22 cellular contexts compared by ENCODE assay signal in the genomic region with DNA sequence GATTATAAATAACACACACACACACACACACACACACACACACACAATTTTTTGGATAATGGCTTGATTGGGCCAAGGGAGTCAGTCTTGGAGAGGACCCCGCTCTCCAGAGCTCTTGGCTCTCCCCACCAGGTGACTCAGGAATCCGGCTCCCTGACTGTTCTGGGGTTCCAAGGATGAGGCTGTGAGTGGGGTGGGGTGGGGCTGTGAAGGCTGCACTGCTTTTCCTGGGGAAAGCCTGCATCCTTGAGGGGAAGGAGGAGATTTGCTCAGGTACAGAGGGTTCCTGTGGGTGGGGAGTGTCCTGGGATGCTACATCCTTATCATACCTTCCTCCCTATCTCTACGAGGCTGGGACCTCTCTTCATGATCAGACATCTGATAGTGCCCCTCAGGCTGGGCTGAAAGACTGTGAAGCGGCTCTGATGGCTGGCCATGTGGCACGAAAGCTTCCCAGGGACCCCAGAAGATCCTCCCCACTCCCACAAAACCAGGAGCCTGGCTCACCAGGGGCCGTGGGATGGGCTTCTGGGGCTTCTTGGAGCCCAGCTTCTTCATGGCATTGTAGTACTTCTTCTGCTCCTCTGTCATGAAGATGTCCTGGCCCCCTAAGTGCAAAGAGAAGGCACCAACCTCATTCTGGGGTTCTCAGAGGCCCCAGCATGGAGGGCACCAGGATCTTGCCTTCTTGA. TPM values are rescaled to one million over a fixed set of nuclear protein-coding genes. Genes with fewer than 3 reads are reported as not detected.
A peak's percentile ranks its signal among the peaks of the same experiment; 100 is the strongest.
DNase-seq lines count a peak whose midpoint lies in the region; ATAC-seq and TF ChIP-seq lines count a peak whose summit lies in the region.
"Had no signal": no experiment of that assay in that cellular context is flagged by ENCODE, and none has a peak within 500 bp of the region (broad histone marks: within the 10 kb centered on the region; RNA-seq: fewer than 3 reads in every experiment).

No MANE protein-coding gene starts in this region.

- H3K4me1 ChIP-seq in transverse colon = no peaks in the 10 kb centered on the region
- H3K4me1 ChIP-seq: A549; BLaER1 treated with 17β-estradiol and CSF1 and Interleukin-3, amounts not matched to agents 10 nM and 100 nM had no signal

- DNase-seq in natural killer cell (peak; percentile 7), left lobe of liver (ENCODE audit: low spot score) (peak; percentile 23), transverse colon (peak; percentile 1), NCI-H69 (lab: John Stamatoyannopoulos, UW) (no peak)
- DNase-seq in natural killer cell treated with Interleukin-12 subunit alpha and Interleukin-12 subunit beta and Interleukin-15 and Interleukin-18, amount 100 ng/mL, for 72 hours (ENCODE audit: low spot score) = no peak
- DNase-seq in activated CD4-positive, alpha-beta T cell treated with anti-CD3 and anti-CD28 coated beads, Interleukin-2, amount 50 U/mL, for 1 hour = no peak
- DNase-seq: AML-193; CD4-positive, alpha-beta T cell; IMR-90; KG1; MG63; NCI-H1105 treated with DMSO at 0.1 percent for 48 hours; NCI-H2029; NCI-H446 treated with DMSO at 0.1 percent for 48 hours; NCI-H526; SHP77 treated with DMSO at 0.1 percent for 48 hours had no signal

- H3K9me3 ChIP-seq in transverse colon = no peaks in the 10 kb centered on the region
- H3K9me3 ChIP-seq: A549, MG63 had no signal

- TF ChIP-seq CTCF in natural killer cell (IDR thresholded peaks at IDR 0.05) = no peak
- no peak for TF ChIP-seq CTCF in transverse colon (IDR thresholded peaks at IDR 0.05)

- H3K27ac Mint-ChIP-seq in natural killer cell = no peak overlapping the region
- no peak overlapping the region for H3K27ac Mint-ChIP-seq in natural killer cell treated with Interleukin-12 subunit alpha and Interleukin-12 subunit beta and Interleukin-15 and Interleukin-18, amount 100 ng/mL, for 72 hours
- H3K27ac Mint-ChIP-seq: CD4-positive, alpha-beta T cell had no signal

- in situ Hi-C loops in transverse colon (cut with MboI; ENCODE audit: low pct_ligation_motif_present in 1 of 4, low pct_unique_long_range_greater_than_20kb in 1 of 4, low sequenced_read_pairs in 3 of 4) = no loop called here

- no peak overlapping the region for H3K4me3 Mint-ChIP-seq in natural killer cell
- H3K4me3 Mint-ChIP-seq in natural killer cell treated with Interleukin-12 subunit alpha and Interleukin-12 subunit beta and Interleukin-15 and Interleukin-18, amount 100 ng/mL, for 72 hours = no peak overlapping the region
- H3K4me3 Mint-ChIP-seq: CD4-positive, alpha-beta T cell had no signal

- no peaks in the 10 kb centered on the region for H3K9me3 Mint-ChIP-seq in natural killer cell
- no peaks in the 10 kb centered on the region for H3K9me3 Mint-ChIP-seq in natural killer cell treated with Interleukin-12 subunit alpha and Interleukin-12 subunit beta and Interleukin-15 and Interleukin-18, amount 100 ng/mL, for 72 hours

- H3K36me3 Mint-ChIP-seq in natural killer cell = no peaks in the 10 kb centered on the region
- H3K36me3 Mint-ChIP-seq in natural killer cell treated with Interleukin-12 subunit alpha and Interleukin-12 subunit beta and Interleukin-15 and Interleukin-18, amount 100 ng/mL, for 72 hours = no peaks in the 10 kb centered on the region

- H3K4me3 ChIP-seq in transverse colon = no peak overlapping the region
- H3K4me3 ChIP-seq: A549; BLaER1 treated with 17β-estradiol and CSF1 and Interleukin-3, amounts not matched to agents 10 nM and 100 nM; MG63 had no signal

- H3K27me3 ChIP-seq in transverse colon = no peaks in the 10 kb centered on the region
- H3K27me3 ChIP-seq: BLaER1 treated with 17β-estradiol and CSF1 and Interleukin-3, amounts not matched to agents 10 nM and 100 nM; MG63 had no signal

- ATAC-seq in natural killer cell (no peak), left lobe of liver (no peak), HG02759 (IDR thresholded peaks at IDR 0.05; ENCODE audit: unreplicated experiment) (no peak)
- ATAC-seq in natural killer cell treated with Interleukin-12 subunit alpha and Interleukin-12 subunit beta and Interleukin-15 and Interleukin-18, amount 100 ng/mL, for 72 hours = no peak
- ATAC-seq: A549, HCT116, Panc1 had no signal

- TF ChIP-seq POLR2A in transverse colon (IDR thresholded peaks at IDR 0.05) = no peak

- intact Hi-C loops in natural killer cell (cut with micrococcal nuclease) = no loop called here
- intact Hi-C loops in transverse colon (cut with DNase I; ENCODE audit: low total_unique reads) = no loop called here

- H3K4me1 Mint-ChIP-seq in natural killer cell = no peaks in the 10 kb centered on the region
- no peaks in the 10 kb centered on the region for H3K4me1 Mint-ChIP-seq in natural killer cell treated with Interleukin-12 subunit alpha and Interleukin-12 subunit beta and Interleukin-15 and Interleukin-18, amount 100 ng/mL, for 72 hours (ENCODE audit: low read depth in 2 of 2)

- H3K27ac ChIP-seq in transverse colon = no peak overlapping the region
- H3K27ac ChIP-seq: A549; BLaER1 treated with 17β-estradiol and CSF1 and Interleukin-3, amounts not matched to agents 10 nM and 100 nM; RWPE1 had no signal

- H3K27me3 Mint-ChIP-seq in natural killer cell (ENCODE audit: low read depth in 2 of 2) = peaks cover 0 to 7% of the 10 kb centered on the region in 2 donors
- peaks cover 0 to 4% of the 10 kb centered on the region in 2 donors for H3K27me3 Mint-ChIP-seq in natural killer cell treated with Interleukin-12 subunit alpha and Interleukin-12 subunit beta and Interleukin-15 and Interleukin-18, amount 100 ng/mL, for 72 hours
- H3K27me3 Mint-ChIP-seq: CD4-positive, alpha-beta T cell had no signal

- no peak for TF ChIP-seq EP300 in transverse colon (IDR thresholded peaks at IDR 0.05; ENCODE audit: low read depth)

- H3K36me3 ChIP-seq in transverse colon = no peaks in the 10 kb centered on the region
- H3K36me3 ChIP-seq: BLaER1 treated with 17β-estradiol and CSF1 and Interleukin-3, amounts not matched to agents 10 nM and 100 nM; MG63 had no signal

- WGBS in transverse colon (ENCODE audit: low coverage in 1 of 2), 2 donors = 82% methylated on average over 6 of the region's 6 CpGs; no CpG with 5 or more reads in 1 of the 2 donors

RNA-seq across cellular contexts. Expression of gene EXOG, which starts 59.2 kb away (rescaled TPM):
- total RNA-seq in natural killer cell = 10 to 100 TPM; 27.3 to 34.5 (median 30.5) TPM
- total RNA-seq in natural killer cell treated with Interleukin-12 subunit alpha and Interleukin-12 subunit beta and Interleukin-15 and Interleukin-18, amount 100 ng/mL, for 72 hours = 10 to 100 TPM; 33.6 to 36.3 TPM
- 3.7 TPM for total RNA-seq in left lobe of liver
- total RNA-seq in transverse colon = 10 to 100 TPM in 2 of 4 donors, 1 to 10 TPM in 2; 6.0 to 15.3 (median 10.8) TPM

Comparison
In these comparisons a context has a peak if more than half of its experiments do, and no peak if none do; other contexts are left out.
1. DNase-seq: peak in natural killer cell (single experiment), left lobe of liver (single experiment) and transverse colon (single experiment); none in natural killer cell treated with Interleukin-12 subunit alpha and Interleukin-12 subunit beta and Interleukin-15 and Interleukin-18, amount 100 ng/mL, for 72 hours (single experiment), activated CD4-positive, alpha-beta T cell treated with anti-CD3 and anti-CD28 coated beads, Interleukin-2, amount 50 U/mL, for 1 hour (single experiment) and NCI-H69 (single experiment).